Comparison of ENCODE assay signal across 21 cellular contexts in genomic region chr9:31136524-31136923, GRCh38.
DNase-seq lines count a peak whose midpoint lies in the region; ATAC-seq and TF ChIP-seq lines count a peak whose summit lies in the region.
"Had no signal": no experiment of that assay in that cellular context is flagged by ENCODE, and none has a peak within 500 bp of the region (broad histone marks: within the 10 kb centered on the region; RNA-seq: fewer than 3 reads in every experiment).

No MANE protein-coding gene starts in this region.

- no peak for ATAC-seq in RWPE2 (ENCODE audit: low read depth)
- ATAC-seq: CD8-positive, alpha-beta T cell; K562 had no signal

- H3K9me3 ChIP-seq in RWPE2 (ENCODE audit: severe bottlenecking) (no peaks in the 10 kb centered on the region), mammary epithelial cell (replicated peaks; ENCODE audit: insufficient read depth, low read length) (no peaks in the 10 kb centered on the region), osteoblast (ENCODE audit: low read depth, low read length) (no peaks in the 10 kb centered on the region)
- H3K9me3 ChIP-seq: A549, Caco-2, MG63 had no signal

- DNase-seq in Daoy (ENCODE audit: low read depth) (peak; percentile 3), RWPE2 (ENCODE audit: low spot score) (no peak), mammary epithelial cell (peak; percentile 11), osteoblast (ENCODE audit: insufficient read length, low spot score, missing footprints) (no peak), amniotic stem cell (lab: John Stamatoyannopoulos, UW) (no peak), NOMO-1 treated with DMSO at 0.1 percent for 48 hours (lab: John Stamatoyannopoulos, UW; ENCODE audit: unreplicated experiment) (no peak)
- DNase-seq in activated T-helper 2 cell treated with anti-CD3 and anti-CD28 coated beads, Interferon-gamma antibody, Interleukin-2, Interleukin-4, amounts not matched to agents 10 μg/mL and 5 μg/mL and 100 μg/mL, durations not matched to agents 14 hours and 24 hours and 36 hours (ENCODE audit: low spot score), result no peak
- DNase-seq: Caco-2; CD8-positive, alpha-beta T cell; DMS79 treated with DMSO at 0.1 percent for 48 hours; NCI-H1105 treated with DMSO at 0.1 percent for 48 hours; NCI-H146; NCI-H1930; NCI-H446; NCI-H524 treated with DMSO at 0.1 percent for 48 hours; NCI-H774; SHP77 had no signal

- H3K27me3 ChIP-seq in RWPE2 (ENCODE audit: insufficient read depth, poor library complexity, severe bottlenecking) (no peaks in the 10 kb centered on the region), mammary epithelial cell (ENCODE audit: insufficient read depth, low read length) (no peaks in the 10 kb centered on the region), osteoblast (ENCODE audit: insufficient read depth, low read length) (no peaks in the 10 kb centered on the region)
- H3K27me3 ChIP-seq: MG63 had no signal

- CTCF ChIA-PET in mammary epithelial cell (lab: Charles Lee; ENCODE audit: low non-redundant PET), result no interaction called here

- dilution Hi-C loops in mammary epithelial cell (cut with HindIII; ENCODE audit: low sequenced_read_pairs), result no loop called here

- no peaks in the 10 kb centered on the region for H3K36me3 Mint-ChIP-seq in activated T-helper 2 cell treated with anti-CD3 and anti-CD28 coated beads, Interferon-gamma antibody, Interleukin-2, Interleukin-4, amounts not matched to agents 10 μg/mL and 5 μg/mL and 100 μg/mL, durations not matched to agents 14 hours and 24 hours and 36 hours (ENCODE audit: low read depth)
- H3K36me3 Mint-ChIP-seq: CD8-positive, alpha-beta T cell had no signal

- intact Hi-C loops in mammary epithelial cell (cut with micrococcal nuclease), result loop anchor here (5.0 kb wide), 2 partner anchors 51 to 136 kb away; no protein-coding TSS in a partner anchor
- intact Hi-C loops in activated T-helper 2 cell treated with anti-CD3 and anti-CD28 coated beads, Interferon-gamma antibody, Interleukin-2, Interleukin-4, amounts not matched to agents 10 μg/mL and 5 μg/mL and 100 μg/mL, durations not matched to agents 14 hours and 24 hours and 36 hours (cut with micrococcal nuclease), result no loop called here

- in situ Hi-C loops in mammary epithelial cell (cut with MboI; ENCODE audit: low sequenced_read_pairs in 2 of 2), result loop anchor here in 1 of 2 donors (25.0 kb wide), 1 partner anchor 126 kb away; no protein-coding TSS in a partner anchor

- H2AFZ ChIP-seq in mammary epithelial cell (ENCODE audit: low read depth, low read length) (no peak overlapping the region), osteoblast (ENCODE audit: low read length) (no peak overlapping the region)

- no peaks in the 10 kb centered on the region for H3K4me1 Mint-ChIP-seq in activated T-helper 2 cell treated with anti-CD3 and anti-CD28 coated beads, Interferon-gamma antibody, Interleukin-2, Interleukin-4, amounts not matched to agents 10 μg/mL and 5 μg/mL and 100 μg/mL, durations not matched to agents 14 hours and 24 hours and 36 hours (ENCODE audit: low read depth)

- H3K4me3 ChIP-seq in RWPE2 (ENCODE audit: severe bottlenecking), result no peak overlapping the region
- no peak overlapping the region for H3K4me3 ChIP-seq in mammary epithelial cell (replicated peaks in 1 of 3; ENCODE audit: insufficient read depth in 1 of 3, low read depth in 2 of 3, low read length in 3 of 3)
- H3K4me3 ChIP-seq in osteoblast (ENCODE audit: insufficient read depth, low read length), result no peak overlapping the region
- H3K4me3 ChIP-seq: A549, K562, MG63 had no signal

- H3K9me3 Mint-ChIP-seq in activated T-helper 2 cell treated with anti-CD3 and anti-CD28 coated beads, Interferon-gamma antibody, Interleukin-2, Interleukin-4, amounts not matched to agents 10 μg/mL and 5 μg/mL and 100 μg/mL, durations not matched to agents 14 hours and 24 hours and 36 hours, result no peaks in the 10 kb centered on the region
- H3K9me3 Mint-ChIP-seq: CD8-positive, alpha-beta T cell had no signal

- no peak for TF ChIP-seq CTCF in RWPE2 (IDR thresholded peaks at IDR 0.05; ENCODE audit: poor library complexity, severe bottlenecking)
- no peak for TF ChIP-seq CTCF in mammary epithelial cell (conservative IDR thresholded peaks at IDR 0.05 in 1 of 2, IDR thresholded peaks at IDR 0.05 in 1 of 2; ENCODE audit: extremely low read depth in 1 of 2, insufficient read depth in 1 of 2, low read depth in 1 of 2, low read length in 2 of 2)
- no peak for TF ChIP-seq CTCF in osteoblast (IDR thresholded peaks at IDR 0.05; ENCODE audit: extremely low read depth, low read depth, low read length)

- no peak overlapping the region for H3K27ac Mint-ChIP-seq in activated T-helper 2 cell treated with anti-CD3 and anti-CD28 coated beads, Interferon-gamma antibody, Interleukin-2, Interleukin-4, amounts not matched to agents 10 μg/mL and 5 μg/mL and 100 μg/mL, durations not matched to agents 14 hours and 24 hours and 36 hours
- H3K27ac Mint-ChIP-seq: CD8-positive, alpha-beta T cell had no signal

- H3K79me2 ChIP-seq in mammary epithelial cell (ENCODE audit: insufficient read depth, low read length), result no peaks in the 10 kb centered on the region
- H3K79me2 ChIP-seq in osteoblast (ENCODE audit: insufficient read depth, low read length), result no peaks in the 10 kb centered on the region

- no TSS peak for BruUV-seq in mammary epithelial cell (replicated peaks; lab: Mats Ljungman, UMichigan)

- H3K4me3 Mint-ChIP-seq in activated T-helper 2 cell treated with anti-CD3 and anti-CD28 coated beads, Interferon-gamma antibody, Interleukin-2, Interleukin-4, amounts not matched to agents 10 μg/mL and 5 μg/mL and 100 μg/mL, durations not matched to agents 14 hours and 24 hours and 36 hours (ENCODE audit: low read depth), result no peak overlapping the region
- H3K4me3 Mint-ChIP-seq: CD8-positive, alpha-beta T cell had no signal

- H3K27ac ChIP-seq in RWPE2 (ENCODE audit: poor library complexity, severe bottlenecking) (peak overlapping the region; percentile 65), mammary epithelial cell (ENCODE audit: insufficient read depth, low read depth, low read length) (peak overlapping the region; percentile 85), osteoblast (ENCODE audit: low read depth, low read length) (peak overlapping the region; percentile 37)
- H3K27ac ChIP-seq: A549, C4-2B had no signal

- H3K36me3 ChIP-seq in RWPE2 (ENCODE audit: low read depth) (no peaks in the 10 kb centered on the region), mammary epithelial cell (ENCODE audit: insufficient read depth, low read length) (no peaks in the 10 kb centered on the region), osteoblast (ENCODE audit: insufficient read depth, low read length) (no peaks in the 10 kb centered on the region)
- H3K36me3 ChIP-seq: MG63 had no signal

- peak overlapping the region; percentile 17 for H3K9ac ChIP-seq in mammary epithelial cell (ENCODE audit: insufficient read depth, low read length)

- no peaks in the 10 kb centered on the region for H3K27me3 Mint-ChIP-seq in activated T-helper 2 cell treated with anti-CD3 and anti-CD28 coated beads, Interferon-gamma antibody, Interleukin-2, Interleukin-4, amounts not matched to agents 10 μg/mL and 5 μg/mL and 100 μg/mL, durations not matched to agents 14 hours and 24 hours and 36 hours (ENCODE audit: low read depth)

- H4K20me1 ChIP-seq in mammary epithelial cell (ENCODE audit: insufficient read depth, low read length), result no peaks in the 10 kb centered on the region
- H4K20me1 ChIP-seq in osteoblast (ENCODE audit: insufficient read depth, low read length), result no peaks in the 10 kb centered on the region

- no peak overlapping the region for H3K4me2 ChIP-seq in mammary epithelial cell (ENCODE audit: insufficient read depth, low read depth, low read length)
- no peak overlapping the region for H3K4me2 ChIP-seq in osteoblast (ENCODE audit: insufficient read depth, low read length)

- peaks cover 17% of the 10 kb centered on the region for H3K4me1 ChIP-seq in RWPE2 (ENCODE audit: insufficient read depth, poor library complexity, severe bottlenecking)
- peaks cover 23% of the 10 kb centered on the region for H3K4me1 ChIP-seq in mammary epithelial cell (ENCODE audit: insufficient read depth, low read length)
- peaks cover 8% of the 10 kb centered on the region for H3K4me1 ChIP-seq in osteoblast (ENCODE audit: insufficient read depth, low read length)
- H3K4me1 ChIP-seq: A549, Caco-2 had no signal

- WGBS in mammary epithelial cell (ENCODE audit: low coverage, missing lambda C conversion rate), result 96% methylated on average over 2 of the region's 2 CpGs

Comparison
In these comparisons a context has a peak if more than half of its experiments do, and no peak if none do; other contexts are left out.
1. DNase-seq: peak in Daoy (single experiment) and mammary epithelial cell (single experiment); none in RWPE2 (single experiment), osteoblast (single experiment), activated T-helper 2 cell treated with anti-CD3 and anti-CD28 coated beads, Interferon-gamma antibody, Interleukin-2, Interleukin-4, amounts not matched to agents 10 μg/mL and 5 μg/mL and 100 μg/mL, durations not matched to agents 14 hours and 24 hours and 36 hours (single experiment), amniotic stem cell (single experiment) and NOMO-1 treated with DMSO at 0.1 percent for 48 hours (single experiment).
2. Peak in every context shown above with its lines, with median percentiles within 50 percentile points of each other: H3K27ac ChIP-seq.